In genomic region chr9:1051286-1052118, GRCh38 we compare ENCODE assay signal across 8 cellular contexts. TPM values are rescaled to one million over a fixed set of nuclear protein-coding genes. Genes with fewer than 3 reads are reported as not detected.
DNase-seq lines count a peak whose midpoint lies in the region; ATAC-seq and TF ChIP-seq lines count a peak whose summit lies in the region.

No MANE protein-coding gene starts in this region.

- intact Hi-C loops in heart left ventricle (cut with DNase I) = no loop called here
- intact Hi-C loops in psoas muscle (cut with DNase I) = no loop called here
- intact Hi-C loops in posterior vena cava (cut with DNase I) = no loop called here

- H3K9me3 ChIP-seq in heart left ventricle (no peaks in the 10 kb centered on the region), psoas muscle (no peaks in the 10 kb centered on the region)

- TF ChIP-seq POLR2A in heart left ventricle (IDR thresholded peaks at IDR 0.05) = no peak

- no peak overlapping the region for H3K27ac ChIP-seq in heart left ventricle
- H3K27ac ChIP-seq in psoas muscle = peak overlapping the region; percentile 43

- peaks cover 52 to 100% (median 97%) of the 10 kb centered on the region in 9 donors for H3K27me3 ChIP-seq in heart left ventricle
- peaks cover 0 to 73% (median 8%) of the 10 kb centered on the region in 3 donors for H3K27me3 ChIP-seq in psoas muscle (ENCODE audit: insufficient read depth in 3 of 3, low read length in 2 of 3)

- peak in 3 of 4 donors; percentile 31 to 40 (median 32) for ATAC-seq in heart left ventricle
- ATAC-seq in psoas muscle = peak; percentile 52 to 63 (median 58)

- 3 to 7% (median 5%) methylated on average over 63 to 88 of the region's 88 CpGs for WGBS in heart left ventricle, 4 donors
- 4 to 9% (median 6%) methylated on average over 54 to 88 of the region's 88 CpGs for WGBS in psoas muscle, 3 donors

- peak in 3 of 12 donors; percentile 5 to 44 (median 12) for TF ChIP-seq CTCF in heart left ventricle (IDR thresholded peaks at IDR 0.05)
- TF ChIP-seq CTCF in psoas muscle (IDR thresholded peaks at IDR 0.05) = peak; percentile 20

- H3K4me3 ChIP-seq in heart left ventricle = peak overlapping the region in 11 of 12 donors; percentile 14 to 52 (median 35)
- H3K4me3 ChIP-seq in psoas muscle = peak overlapping the region; percentile 64

- peak; percentile 65 for DNase-seq in stimulated activated CD4-positive, alpha-beta T cell treated with anti-CD3 and anti-CD28 coated beads, Interleukin-15, amount 100 ng/mL, for 24 hours
- DNase-seq in stimulated activated CD4-positive, alpha-beta T cell treated with anti-CD3 and anti-CD28 coated beads, Interleukin-4, amount 100 ng/mL, for 4 hours = no peak
- DNase-seq in RPMI8226 = peak; percentile 92
- DNase-seq in heart left ventricle = peak in 2 of 5 donors; percentile 41 to 45
- DNase-seq in psoas muscle = peak; percentile 47 to 83
- DNase-seq in posterior vena cava (ENCODE audit: low spot score) = no peak
- DNase-seq in AML-193 (lab: John Stamatoyannopoulos, UW) = no peak
- no peak for DNase-seq in mucosa of gallbladder (ENCODE audit: low spot score)

- H3K4me1 ChIP-seq in heart left ventricle (peaks cover 0 to 53% (median 18%) of the 10 kb centered on the region in 12 donors), psoas muscle (peaks cover 3% of the 10 kb centered on the region)

- H3K36me3 ChIP-seq in heart left ventricle = no peaks in the 10 kb centered on the region
- no peaks in the 10 kb centered on the region for H3K36me3 ChIP-seq in psoas muscle (ENCODE audit: insufficient read depth in 1 of 2, low read depth in 1 of 2)

RNA-seq across cellular contexts. Expression of gene DMRT2, which starts 1.3 kb away (rescaled TPM):
- total RNA-seq in heart left ventricle (under 1 TPM in 5 of 9 donors, not detected in 4; 0.12 to 0.72 (median 0.33) TPM), psoas muscle (1 to 10 TPM in 2 of 4 donors, under 1 TPM in 2; 0.43 to 3.9 (median 1.2) TPM), posterior vena cava (under 1 TPM; 0.24 to 0.93 TPM), mucosa of gallbladder (not detected)
- polyA plus RNA-seq in heart left ventricle (under 1 TPM in 1 of 2 donors, not detected in 1; 0.11 TPM), psoas muscle (1 to 10 TPM; 1.5 to 6.8 (median 2.7) TPM)

Comparison
In these comparisons a context has a peak if more than half of its experiments do, and no peak if none do; other contexts are left out.
1. DNase-seq: peak in stimulated activated CD4-positive, alpha-beta T cell treated with anti-CD3 and anti-CD28 coated beads, Interleukin-15, amount 100 ng/mL, for 24 hours (single experiment), RPMI8226 (single experiment) and psoas muscle (2 of 2); none in stimulated activated CD4-positive, alpha-beta T cell treated with anti-CD3 and anti-CD28 coated beads, Interleukin-4, amount 100 ng/mL, for 4 hours (0 of 2), posterior vena cava (single experiment), AML-193 (0 of 2) and mucosa of gallbladder (single experiment).